8 cellular contexts compared by ENCODE assay signal in the genomic region with DNA sequence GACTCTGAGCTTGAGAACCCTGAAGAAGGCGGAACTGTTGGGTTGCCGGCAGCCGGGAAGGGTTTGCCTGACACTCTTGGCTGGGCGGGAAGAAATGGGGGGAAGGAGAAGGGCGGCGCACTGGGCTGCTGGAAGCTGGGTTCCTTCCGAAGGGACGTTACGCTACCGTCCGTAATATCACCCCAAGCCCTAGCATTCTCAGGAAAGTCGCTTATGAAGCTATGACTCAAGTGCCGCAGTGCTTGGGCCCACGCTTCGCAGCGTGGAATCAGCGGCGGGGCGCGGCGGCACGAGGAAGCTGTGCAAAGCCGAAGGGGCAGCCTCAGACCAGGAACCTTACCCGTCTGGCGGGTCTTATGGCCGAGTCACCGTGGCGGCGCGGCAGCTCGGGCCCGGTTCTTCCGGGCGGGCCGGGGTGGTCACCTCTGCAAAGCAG. TPM values are rescaled to one million over a fixed set of nuclear protein-coding genes. Genes with fewer than 3 reads are reported as not detected.
DNase-seq lines count a peak whose midpoint lies in the region; ATAC-seq and TF ChIP-seq lines count a peak whose summit lies in the region.

No MANE protein-coding gene starts in this region.

- ATAC-seq in GM21717 (IDR thresholded peaks at IDR 0.05; ENCODE audit: unreplicated experiment) = peak; percentile 66

- peak in 1 of 2 donors; percentile 51 for TF ChIP-seq EP300 in tibial nerve (IDR thresholded peaks at IDR 0.05)

- TF ChIP-seq POLR2A in tibial nerve (IDR thresholded peaks at IDR 0.05) = no peak

- H3K27ac ChIP-seq in parathyroid adenoma = peak overlapping the region; percentile 48
- peak overlapping the region in 3 of 4 donors; percentile 51 to 65 (median 52) for H3K27ac ChIP-seq in tibial nerve

- peak overlapping the region; percentile 86 for H3K4me3 ChIP-seq in NT2/D1 (ENCODE audit: insufficient read length, low read depth)
- H3K4me3 ChIP-seq in parathyroid adenoma (ENCODE audit: low read depth, low read length) = peak overlapping the region; percentile 82
- peak overlapping the region; percentile 47 to 59 (median 54) for H3K4me3 ChIP-seq in tibial nerve

- H3K27me3 ChIP-seq in NT2/D1 (ENCODE audit: insufficient read depth, insufficient read length) (peaks cover 7% of the 10 kb centered on the region), parathyroid adenoma (ENCODE audit: control insufficient read depth, insufficient read depth, low read length) (no peaks in the 10 kb centered on the region), tibial nerve (peaks cover 0 to 4% of the 10 kb centered on the region in 2 donors)

- no peak for TF ChIP-seq CTCF in parathyroid adenoma (IDR thresholded peaks at IDR 0.05)
- no peak for TF ChIP-seq CTCF in tibial nerve (IDR thresholded peaks at IDR 0.05)

- H2AFZ ChIP-seq in parathyroid adenoma = peak overlapping the region; percentile 95

- H3K9me3 ChIP-seq in NT2/D1 (ENCODE audit: insufficient read depth, low read length) = no peaks in the 10 kb centered on the region
- H3K9me3 ChIP-seq in parathyroid adenoma (ENCODE audit: control insufficient read depth, low read length) = no peaks in the 10 kb centered on the region
- H3K9me3 ChIP-seq in tibial nerve = no peaks in the 10 kb centered on the region

- H3K9ac ChIP-seq in NT2/D1 (ENCODE audit: insufficient read length, low read depth) (peak overlapping the region; percentile 99), parathyroid adenoma (peak overlapping the region; percentile 7)

- no peaks in the 10 kb centered on the region for H3K4me1 ChIP-seq in NT2/D1 (ENCODE audit: insufficient read depth, insufficient read length)
- peaks cover 4% of the 10 kb centered on the region for H3K4me1 ChIP-seq in parathyroid adenoma
- peaks cover 0 to 5% (median 0%) of the 10 kb centered on the region in 4 donors for H3K4me1 ChIP-seq in tibial nerve

- peak overlapping the region; percentile 72 for H3K4me2 ChIP-seq in parathyroid adenoma (ENCODE audit: low read length)

- H3K36me3 ChIP-seq in NT2/D1 (ENCODE audit: insufficient read depth, insufficient read length, low read length) (no peaks in the 10 kb centered on the region), parathyroid adenoma (ENCODE audit: control insufficient read depth, insufficient read depth, low read length) (no peaks in the 10 kb centered on the region), tibial nerve (no peaks in the 10 kb centered on the region)

- no peaks in the 10 kb centered on the region for H3K79me2 ChIP-seq in parathyroid adenoma

- 2 to 7% methylated on average over 13 to 35 of the region's 35 CpGs for WGBS in tibial nerve, 2 donors

- peak; percentile 69 for DNase-seq in CMK (ENCODE audit: low read depth)
- peak; percentile 76 for DNase-seq in NT2/D1 (ENCODE audit: low read depth, low spot score)
- DNase-seq in activated naive CD4-positive, alpha-beta T cell treated with Interleukin-2 at 50 U/mL for 16 hours = peak; percentile 73
- DNase-seq in glomerular visceral epithelial cell (ENCODE audit: extremely low spot score) = peak; percentile 79
- peak; percentile 45 to 52 for DNase-seq in tibial nerve (ENCODE audit: low spot score in 2 of 2)
- DNase-seq in NCI-H1048 (lab: John Stamatoyannopoulos, UW) = no peak

RNA-seq across cellular contexts. Expression of gene SIGLEC15, which starts 50.2 kb away (rescaled TPM):
- total RNA-seq in tibial nerve = 1 to 10 TPM in 1 of 4 donors, not detected in 3; 4.7 TPM

RNA-seq across cellular contexts. Expression of gene SLC14A1, which starts 51.3 kb away (rescaled TPM):
- total RNA-seq in tibial nerve = 1 to 10 TPM in 1 of 4 donors, under 1 TPM in 2, not detected in 1; 0.39 to 3.7 (median 0.60) TPM
